ENCODE assay signal across 21 cellular contexts in the genomic region with DNA sequence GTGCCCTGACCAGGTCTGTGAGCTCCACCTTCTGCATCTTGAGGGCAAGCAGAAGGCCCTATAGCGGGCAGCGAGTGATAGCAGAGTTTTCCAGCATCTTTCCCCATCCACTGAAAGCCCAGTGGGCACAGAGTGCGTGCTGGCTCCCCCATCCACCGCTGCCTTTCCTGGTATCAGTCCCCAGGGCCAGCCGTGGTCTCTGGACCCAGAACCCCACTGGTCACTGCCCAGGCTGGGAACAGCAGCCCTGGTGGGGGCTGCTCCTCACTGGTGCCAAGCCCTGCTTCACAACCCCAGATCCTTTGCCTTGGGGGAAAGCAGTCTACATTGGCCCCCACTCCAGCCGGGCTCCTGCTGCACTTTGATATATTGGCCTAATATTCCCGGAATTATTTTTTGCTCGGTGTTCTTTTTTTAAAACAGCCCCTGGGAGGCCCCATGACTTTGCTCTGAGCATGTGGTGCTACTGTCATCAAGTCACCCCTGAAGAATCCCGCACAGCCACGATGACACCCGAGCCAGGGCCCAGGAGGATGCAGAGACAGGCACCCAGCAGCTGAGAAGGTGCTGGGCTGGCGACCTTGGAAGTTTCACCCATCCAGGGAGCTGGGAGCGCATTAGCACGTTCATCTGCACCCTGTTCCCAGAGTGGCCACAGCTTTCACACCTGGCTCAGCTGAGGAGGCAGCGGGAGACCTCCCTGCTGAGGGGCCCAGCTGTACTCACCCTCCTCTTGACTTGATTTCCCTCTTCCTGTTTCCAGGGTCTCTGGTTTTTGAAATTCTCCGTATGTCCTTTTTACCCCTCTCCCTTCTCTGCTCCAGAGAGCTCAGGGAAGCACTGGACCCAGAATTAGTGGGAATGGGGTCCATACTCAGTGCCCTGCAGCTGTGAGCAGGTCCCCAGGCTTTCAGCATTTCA. TPM values are rescaled to one million over a fixed set of nuclear protein-coding genes. Genes with fewer than 3 reads are reported as not detected.
"Had no signal": no experiment of that assay in that cellular context is flagged by ENCODE, and none has a peak within 500 bp of the region (broad histone marks: within the 10 kb centered on the region; RNA-seq: fewer than 3 reads in every experiment).

No MANE protein-coding gene starts in this region.

- H3K36me3 ChIP-seq: adrenal gland, breast epithelium, heart right ventricle, upper lobe of left lung had no signal

- H3K4me3 ChIP-seq: adrenal gland, breast epithelium, heart right ventricle, mucosa of descending colon, testis, upper lobe of left lung had no signal

- H3K4me3 Mint-ChIP-seq: activated CD4-positive, alpha-beta T cell treated with anti-CD3 and anti-CD28 coated beads, Interleukin-2, amount 10 ng/mL, durations not matched to agents 7 days and 5 days; activated CD8-positive, alpha-beta T cell treated with anti-CD3 and anti-CD28 coated beads, Interleukin-2, amount 10 ng/mL, durations not matched to agents 7 days and 5 days; immature natural killer cell; memory B cell; naive thymus-derived CD4-positive, alpha-beta T cell; stimulated activated naive CD8-positive, alpha-beta T cell treated with anti-CD3 and anti-CD28 coated beads, Interleukin-15, Interleukin-2, amounts not matched to agents 100 ng/mL and 50 ng/mL, for 24 hours had no signal

- ATAC-seq: activated CD8-positive, alpha-beta T cell treated with anti-CD3 and anti-CD28 coated beads, Interleukin-2, amount 10 ng/mL, durations not matched to agents 7 days and 5 days; activated naive CD4-positive, alpha-beta T cell treated with anti-CD3 and anti-CD28 coated beads, Interleukin-2, amount 50 U/mL, for 72 hours; heart right ventricle; mucosa of descending colon; naive thymus-derived CD4-positive, alpha-beta T cell had no signal

- H3K36me3 Mint-ChIP-seq: activated naive CD4-positive, alpha-beta T cell treated with anti-CD3 and anti-CD28 coated beads, Interleukin-2, amount 50 U/mL, for 72 hours; immature natural killer cell; memory B cell; naive thymus-derived CD4-positive, alpha-beta T cell had no signal

- H3K27ac Mint-ChIP-seq: activated CD4-positive, alpha-beta T cell treated with anti-CD3 and anti-CD28 coated beads, Interleukin-2, amount 10 ng/mL, durations not matched to agents 7 days and 5 days; activated CD8-positive, alpha-beta T cell treated with anti-CD3 and anti-CD28 coated beads, Interleukin-2, amount 10 ng/mL, durations not matched to agents 7 days and 5 days; activated naive CD4-positive, alpha-beta T cell treated with anti-CD3 and anti-CD28 coated beads, Interleukin-2, amount 50 U/mL, for 72 hours; immature natural killer cell; memory B cell; naive thymus-derived CD4-positive, alpha-beta T cell; stimulated activated naive CD8-positive, alpha-beta T cell treated with anti-CD3 and anti-CD28 coated beads, Interleukin-15, Interleukin-2, amounts not matched to agents 100 ng/mL and 50 ng/mL, for 24 hours had no signal

- H3K27ac ChIP-seq: adrenal gland, breast epithelium, epithelial cell of prostate, heart right ventricle, testis, upper lobe of left lung had no signal

- H3K9me3 ChIP-seq: adrenal gland, breast epithelium, mucosa of descending colon, testis, upper lobe of left lung had no signal

- H3K4me1 ChIP-seq: adrenal gland, breast epithelium, heart right ventricle, upper lobe of left lung had no signal

- H3K9me3 Mint-ChIP-seq: activated CD4-positive, alpha-beta T cell treated with anti-CD3 and anti-CD28 coated beads, Interleukin-2, amount 10 ng/mL, durations not matched to agents 7 days and 5 days; activated naive CD4-positive, alpha-beta T cell treated with anti-CD3 and anti-CD28 coated beads, Interleukin-2, amount 50 U/mL, for 72 hours; immature natural killer cell; stimulated activated naive CD8-positive, alpha-beta T cell treated with anti-CD3 and anti-CD28 coated beads, Interleukin-15, Interleukin-2, amounts not matched to agents 100 ng/mL and 50 ng/mL, for 24 hours had no signal

- DNase-seq: activated CD4-positive, alpha-beta T cell treated with anti-CD3 and anti-CD28 coated beads, Interleukin-2, amount 10 ng/mL, durations not matched to agents 7 days and 5 days; activated CD8-positive, alpha-beta T cell treated with anti-CD3 and anti-CD28 coated beads, Interleukin-2, amount 10 ng/mL, durations not matched to agents 7 days and 5 days; activated gamma-delta T cell treated with Interleukin-2 at 50 U/mL for 16 hours; foreskin melanocyte; heart right ventricle; immature natural killer cell; mucosa of descending colon; T1000; testis had no signal

- H3K27me3 ChIP-seq: testis, upper lobe of left lung had no signal

- H3K4me1 Mint-ChIP-seq: activated CD4-positive, alpha-beta T cell treated with anti-CD3 and anti-CD28 coated beads, Interleukin-2, amount 10 ng/mL, durations not matched to agents 7 days and 5 days; immature natural killer cell; memory B cell; naive thymus-derived CD4-positive, alpha-beta T cell had no signal

RNA-seq across cellular contexts. Expression of a gene that starts 56.9 kb away (rescaled TPM):
- total RNA-seq: activated CD4-positive, alpha-beta T cell treated with anti-CD3 and anti-CD28 coated beads, Interleukin-2, amount 10 ng/mL, durations not matched to agents 7 days and 5 days; activated CD8-positive, alpha-beta T cell treated with anti-CD3 and anti-CD28 coated beads, Interleukin-2, amount 10 ng/mL, durations not matched to agents 7 days and 5 days; activated naive CD4-positive, alpha-beta T cell treated with anti-CD3 and anti-CD28 coated beads, Interleukin-2, amount 50 U/mL, for 72 hours; adrenal gland; dermis microvascular lymphatic vessel endothelial cell; fibroblast of lung; skeletal muscle tissue; T-helper 1 cell treated with Interleukin-12 subunit alpha and Interleukin-12 subunit beta and Interleukin-4 antibody, amounts not matched to agents 30 ng/mL and 1 ng/mL, for 36 hours had no signal
- polyA plus RNA-seq: fibroblast of lung; heart right ventricle; immature natural killer cell; naive thymus-derived CD4-positive, alpha-beta T cell had no signal
